Comparison of ENCODE assay signal across 20 cellular contexts in the genomic region with DNA sequence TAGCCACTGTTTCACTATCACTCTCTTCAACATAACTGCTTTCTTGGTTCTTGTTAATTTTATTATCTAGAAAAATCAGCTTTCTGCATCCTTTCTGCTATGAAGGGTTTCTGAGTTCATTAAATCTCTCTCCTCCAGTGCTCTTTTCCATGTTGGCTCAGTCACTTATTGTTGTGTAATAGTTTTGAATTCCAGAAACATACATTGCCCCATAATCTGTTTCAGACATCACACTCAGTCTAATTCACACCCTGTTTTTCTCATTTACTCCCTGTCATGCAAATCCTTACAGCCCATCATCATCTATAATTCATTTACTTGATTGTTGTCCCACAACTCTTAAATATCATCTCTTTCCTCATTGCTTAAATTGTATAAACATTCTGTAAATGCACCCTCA.
DNase-seq lines count a peak whose midpoint lies in the region; ATAC-seq and TF ChIP-seq lines count a peak whose summit lies in the region.
"Had no signal": no experiment of that assay in that cellular context is flagged by ENCODE, and none has a peak within 500 bp of the region (broad histone marks: within the 10 kb centered on the region; RNA-seq: fewer than 3 reads in every experiment).

No MANE protein-coding gene starts in this region.

- H3K9ac ChIP-seq in smooth muscle cell (ENCODE audit: low read depth) (no peak overlapping the region), PC-3 (ENCODE audit: low read length) (no peak overlapping the region)
- H3K9ac ChIP-seq: BLaER1 treated with 17β-estradiol and CSF1 and Interleukin-3, amounts not matched to agents 10 nM and 100 nM had no signal

- no peaks in the 10 kb centered on the region for H3K27me3 Mint-ChIP-seq in MCF 10A (ENCODE audit: insufficient read depth, unreplicated experiment)
- H3K27me3 Mint-ChIP-seq: B cell; CD4-positive, alpha-beta T cell had no signal

- H3K4me1 ChIP-seq in breast epithelium, result no peaks in the 10 kb centered on the region
- peaks cover 0 to 14% of the 10 kb centered on the region in 2 donors for H3K4me1 ChIP-seq in lung (ENCODE audit: control insufficient read depth in 2 of 2, insufficient read depth in 2 of 2, low read length in 2 of 2)
- H3K4me1 ChIP-seq in Peyer's patch, result no peaks in the 10 kb centered on the region
- no peaks in the 10 kb centered on the region for H3K4me1 ChIP-seq in smooth muscle cell (ENCODE audit: low read depth)
- no peaks in the 10 kb centered on the region for H3K4me1 ChIP-seq in PC-3 (ENCODE audit: insufficient read depth, low read length)
- H3K4me1 ChIP-seq: A549; BLaER1 treated with 17β-estradiol and CSF1 and Interleukin-3, amounts not matched to agents 10 nM and 100 nM; Caco-2 had no signal

- POLR2A ChIA-PET in MCF 10A (lab: Yijun Ruan, JAX), result interaction anchor here (0.8 to 6.2 kb wide), 7 partner anchors 10 to 137 kb away, joined by 3 to 69 read pairs (median 7); no protein-coding TSS in a partner anchor
- POLR2A ChIA-PET in PC-3 (lab: Charles Lee; ENCODE audit: unreplicated experiment), result no interaction called here

- H3K27ac Mint-ChIP-seq in MCF 10A (ENCODE audit: low read depth, unreplicated experiment), result no peak overlapping the region
- H3K27ac Mint-ChIP-seq: B cell; CD4-positive, alpha-beta T cell; CD8-positive, alpha-beta T cell had no signal

- H3K4me3 Mint-ChIP-seq in MCF 10A (ENCODE audit: unreplicated experiment), result no peak overlapping the region
- H3K4me3 Mint-ChIP-seq: B cell; CD4-positive, alpha-beta T cell; CD8-positive, alpha-beta T cell had no signal

- no peaks in the 10 kb centered on the region for H3K9me2 ChIP-seq in PC-3 (replicated peaks; ENCODE audit: low read length)

- H2AFZ ChIP-seq in smooth muscle cell (ENCODE audit: low read depth), result no peak overlapping the region
- no peak overlapping the region for H2AFZ ChIP-seq in PC-3 (ENCODE audit: low read length)

- H3K9me3 ChIP-seq in breast epithelium, result no peaks in the 10 kb centered on the region
- H3K9me3 ChIP-seq in lung (ENCODE audit: control insufficient read depth in 2 of 2, insufficient read depth in 1 of 2, low read length in 1 of 2), result peaks cover 0 to 2% of the 10 kb centered on the region in 2 donors
- no peaks in the 10 kb centered on the region for H3K9me3 ChIP-seq in Peyer's patch
- H3K9me3 ChIP-seq in smooth muscle cell (replicated peaks; ENCODE audit: low read depth), result no peaks in the 10 kb centered on the region
- H3K9me3 ChIP-seq in PC-3 (ENCODE audit: low read length), result no peaks in the 10 kb centered on the region
- H3K9me3 ChIP-seq: A549; BLaER1 treated with 17β-estradiol and CSF1 and Interleukin-3, amounts not matched to agents 10 nM and 100 nM; Caco-2 had no signal

- H3K9me3 Mint-ChIP-seq in MCF 10A (ENCODE audit: unreplicated experiment), result no peaks in the 10 kb centered on the region
- H3K9me3 Mint-ChIP-seq: CD4-positive, alpha-beta T cell had no signal

- H3F3A ChIP-seq in smooth muscle cell (ENCODE audit: low read depth) (no peaks in the 10 kb centered on the region), PC-3 (ENCODE audit: low read length, unreplicated experiment) (no peaks in the 10 kb centered on the region)

- no peak for TF ChIP-seq CTCF in MCF 10A (IDR thresholded peaks at IDR 0.05; ENCODE audit: unreplicated experiment)
- no peak for TF ChIP-seq CTCF in breast epithelium (IDR thresholded peaks at IDR 0.05)
- TF ChIP-seq CTCF in fibroblast of villous mesenchyme (IDR thresholded peaks at IDR 0.05; ENCODE audit: insufficient read depth, low read depth, low read length), result no peak
- TF ChIP-seq CTCF in lung (IDR thresholded peaks at IDR 0.05; ENCODE audit: control extremely low read depth, extremely low read depth), result no peak
- TF ChIP-seq CTCF in Peyer's patch (IDR thresholded peaks at IDR 0.05), result no peak
- no peak for TF ChIP-seq CTCF in smooth muscle cell (IDR thresholded peaks at IDR 0.05; ENCODE audit: borderline replicate concordance, insufficient read depth, poor library complexity, severe bottlenecking)
- no peak for TF ChIP-seq CTCF in PC-3 (conservative IDR thresholded peaks at IDR 0.05; ENCODE audit: low read depth, low read length)

- ATAC-seq in lung (ENCODE audit: insufficient read depth, low FRiP score), result peak; percentile 27
- ATAC-seq in PC-3, result no peak
- ATAC-seq: A549; CD8-positive, alpha-beta T cell had no signal

- DNase-seq in MCF 10A (ENCODE audit: unreplicated experiment), result peak; percentile 56
- no peak for DNase-seq in breast epithelium (ENCODE audit: low spot score in 2 of 2)
- peak; percentile 7 for DNase-seq in NCI-H226
- DNase-seq in fibroblast of villous mesenchyme (ENCODE audit: low read depth), result peak; percentile 50
- DNase-seq in lung (ENCODE audit: low spot score), result no peak
- DNase-seq in Peyer's patch, result no peak
- DNase-seq in smooth muscle cell (lab: John Stamatoyannopoulos, UW; ENCODE audit: unreplicated experiment), result no peak
- no peak for DNase-seq in PC-3
- DNase-seq: AML-193; Caco-2; Calu3; CD4-positive, alpha-beta T cell; CD8-positive, alpha-beta T cell; DMS79 treated with DMSO at 0.1 percent for 48 hours; GF-D8 had no signal

- H3K27me3 ChIP-seq in breast epithelium (no peaks in the 10 kb centered on the region), lung (ENCODE audit: control insufficient read depth, insufficient read depth) (no peaks in the 10 kb centered on the region), Peyer's patch (no peaks in the 10 kb centered on the region), smooth muscle cell (ENCODE audit: low read depth) (no peaks in the 10 kb centered on the region), PC-3 (ENCODE audit: low read length) (no peaks in the 10 kb centered on the region)
- H3K27me3 ChIP-seq: BLaER1 treated with 17β-estradiol and CSF1 and Interleukin-3, amounts not matched to agents 10 nM and 100 nM had no signal

- H3K36me3 Mint-ChIP-seq in MCF 10A (ENCODE audit: insufficient read depth, unreplicated experiment), result no peaks in the 10 kb centered on the region
- H3K36me3 Mint-ChIP-seq: CD8-positive, alpha-beta T cell had no signal

- H3K4me3 ChIP-seq in breast epithelium (no peak overlapping the region), fibroblast of villous mesenchyme (ENCODE audit: low read depth, low read length) (no peak overlapping the region), lung (no peak overlapping the region), Peyer's patch (no peak overlapping the region), smooth muscle cell (no peak overlapping the region), PC-3 (ENCODE audit: low read length) (no peak overlapping the region)
- H3K4me3 ChIP-seq: A549; BLaER1 treated with 17β-estradiol and CSF1 and Interleukin-3, amounts not matched to agents 10 nM and 100 nM had no signal

- H3K36me3 ChIP-seq in breast epithelium (no peaks in the 10 kb centered on the region), lung (ENCODE audit: control insufficient read depth in 2 of 2, insufficient read depth in 2 of 2, low read length in 2 of 2) (no peaks in the 10 kb centered on the region), Peyer's patch (no peaks in the 10 kb centered on the region), smooth muscle cell (ENCODE audit: low read depth) (no peaks in the 10 kb centered on the region), PC-3 (ENCODE audit: low read depth, low read length) (no peaks in the 10 kb centered on the region)
- H3K36me3 ChIP-seq: BLaER1 treated with 17β-estradiol and CSF1 and Interleukin-3, amounts not matched to agents 10 nM and 100 nM had no signal

- H4K20me1 ChIP-seq in smooth muscle cell (ENCODE audit: low read depth) (no peaks in the 10 kb centered on the region), PC-3 (ENCODE audit: low read length) (no peaks in the 10 kb centered on the region)
- H4K20me1 ChIP-seq: BLaER1 treated with 17β-estradiol and CSF1 and Interleukin-3, amounts not matched to agents 10 nM and 100 nM had no signal

- H3K79me2 ChIP-seq in smooth muscle cell (ENCODE audit: low read depth) (no peaks in the 10 kb centered on the region), PC-3 (ENCODE audit: low read length) (no peaks in the 10 kb centered on the region)

- CTCF ChIA-PET in MCF 10A (lab: Yijun Ruan, JAX), result interaction anchor here (1.0 kb wide), 1 partner anchor 180 kb away, joined by 3 read pairs; no protein-coding TSS in a partner anchor
- CTCF ChIA-PET in PC-3 (lab: Charles Lee), result no interaction called here

- no peak for TF ChIP-seq POLR2A in breast epithelium (IDR thresholded peaks at IDR 0.05)
- no peak for TF ChIP-seq POLR2A in Peyer's patch (IDR thresholded peaks at IDR 0.05)

- peaks cover 19% of the 10 kb centered on the region for H3K4me1 Mint-ChIP-seq in MCF 10A (ENCODE audit: insufficient read depth, unreplicated experiment)

- no TSS peak for BruUV-seq in MCF 10A (replicated peaks; lab: Mats Ljungman, UMichigan)
- no TSS peak for BruUV-seq in PC-3 (replicated peaks; lab: Mats Ljungman, UMichigan)

- H3K4me2 ChIP-seq in smooth muscle cell (no peak overlapping the region), PC-3 (ENCODE audit: low read length) (no peak overlapping the region)
- H3K4me2 ChIP-seq: A549; BLaER1 treated with 17β-estradiol and CSF1 and Interleukin-3, amounts not matched to agents 10 nM and 100 nM had no signal

- H3K27ac ChIP-seq in breast epithelium, result no peak overlapping the region
- H3K27ac ChIP-seq in lung (ENCODE audit: low read depth in 1 of 2, low read length in 1 of 2), result no peak overlapping the region
- no peak overlapping the region for H3K27ac ChIP-seq in Peyer's patch
- H3K27ac ChIP-seq in smooth muscle cell (ENCODE audit: low read depth), result no peak overlapping the region
- no peak overlapping the region for H3K27ac ChIP-seq in PC-3 (ENCODE audit: low read length)
- H3K27ac ChIP-seq: 22Rv1; A549; BLaER1 treated with 17β-estradiol and CSF1 and Interleukin-3, amounts not matched to agents 10 nM and 100 nM; C4-2B had no signal

- intact Hi-C loops in MCF 10A (cut with micrococcal nuclease) (no loop called here), breast epithelium (cut with DNase I; ENCODE audit: low total_unique reads) (no loop called here), PC-3 (cut with micrococcal nuclease) (no loop called here)

Comparison
In these comparisons a context has a peak if more than half of its experiments do, and no peak if none do; other contexts are left out.
1. DNase-seq: peak in MCF 10A (single experiment), NCI-H226 (single experiment) and fibroblast of villous mesenchyme (single experiment); none in breast epithelium (0 of 2), lung (single experiment), Peyer's patch (0 of 3), smooth muscle cell (single experiment) and PC-3 (single experiment).